ENCODE assay signal across 1 cellular context in genomic region chr11:97963528-97964331, GRCh38.
TF ChIP-seq lines count a peak whose summit lies in the region.

No MANE protein-coding gene starts in this region.

TF ChIP-seq in K562, 482 proteins besides CTCF, POLR2A, EP300 and RAD21 (continued from another document and continues in another):
- TF ChIP-seq AFF4 (CRISPR knock-in tag; IDR thresholded peaks at IDR 0.05) (0 out of 2 replicates have a peak, but pooled peaks have one; percentile 38), RNF2 (IDR thresholded peaks at IDR 0.05) (peak; percentile 97), CGGBP1 (CRISPR knock-in tag; IDR thresholded peaks at IDR 0.05) (peak; percentile 95), MXD1 (CRISPR knock-in tag; IDR thresholded peaks at IDR 0.05; ENCODE audit: borderline replicate concordance, poor library complexity, severe bottlenecking) (peak; percentile 98), USF1 (CRISPR knock-in tag; IDR thresholded peaks at IDR 0.05) (no peak), FOXK1 (CRISPR knock-in tag; IDR thresholded peaks at IDR 0.05; ENCODE audit: borderline replicate concordance) (no peak), NR4A1 (CRISPR knock-in tag; IDR thresholded peaks at IDR 0.05) (peak; percentile 100), NR4A1 (tag; IDR thresholded peaks at IDR 0.05) (peak; percentile 100), CREB3 (tag; conservative IDR thresholded peaks at IDR 0.05; ENCODE audit: low read depth) (peak; percentile 99), POLR2G (IDR thresholded peaks at IDR 0.05; ENCODE audit: low read depth, low read length) (no peak), ZKSCAN3 (CRISPR knock-in tag; IDR thresholded peaks at IDR 0.05) (peak; percentile 85; the same call in 1 of the 2 replicates), ZKSCAN1 (IDR thresholded peaks at IDR 0.05; ENCODE audit: low read depth, low read length) (peak; percentile 75; the same call in 1 of the 2 replicates), ILF3 (IDR thresholded peaks at IDR 0.05; ENCODE audit: borderline replicate concordance) (no peak), NR2F6 (CRISPR knock-in tag; IDR thresholded peaks at IDR 0.05) (peak; percentile 94), ZFP30 (CRISPR knock-in tag; IDR thresholded peaks at IDR 0.05; ENCODE audit: borderline replicate concordance) (peak; percentile 72; the same call in 1 of the 2 replicates), KDM2B (CRISPR knock-in tag; IDR thresholded peaks at IDR 0.05) (peak; percentile 99), HMBOX1 (IDR thresholded peaks at IDR 0.05) (peak; percentile 30; the same call in 1 of the 2 replicates), BRD4 (IDR thresholded peaks at IDR 0.05) (no peak), BCL6 (CRISPR knock-in tag; IDR thresholded peaks at IDR 0.05) (peak; percentile 98), BMI1 (IDR thresholded peaks at IDR 0.05; ENCODE audit: low read length) (no peak), ETV1 (tag; conservative IDR thresholded peaks at IDR 0.05; ENCODE audit: low read depth) (peak; percentile 77), NONO (IDR thresholded peaks at IDR 0.05; ENCODE audit: low read depth in 2 of 2, low read length in 1 of 2) (peak in 1 of 2 experiments; percentile 73; a peak in 1 of 4 replicates), ZNF551 (CRISPR knock-in tag; IDR thresholded peaks at IDR 0.05) (peak; percentile 89), SRF (CRISPR knock-in tag; IDR thresholded peaks at IDR 0.05) (peak in 1 of 2 experiments; percentile 89; a peak in 3 of 4 replicates), ZEB2 (IDR thresholded peaks at IDR 0.05) (peak; percentile 70; the same call in 1 of the 2 replicates), MTA1 (IDR thresholded peaks at IDR 0.05; ENCODE audit: borderline replicate concordance) (no peak; the same call in 1 of the 2 replicates), ZNF655 (CRISPR knock-in tag; IDR thresholded peaks at IDR 0.05) (peak; percentile 73; the same call in 1 of the 2 replicates), CC2D1A (IDR thresholded peaks at IDR 0.05) (peak; percentile 95; the same call in 1 of the 2 replicates), TEAD4 (IDR thresholded peaks at IDR 0.05; ENCODE audit: low read length) (peak; percentile 95), TEAD4 (CRISPR knock-in tag; IDR thresholded peaks at IDR 0.05; ENCODE audit: borderline replicate concordance) (no peak), REST (CRISPR knock-in tag; IDR thresholded peaks at IDR 0.05; ENCODE audit: low read depth) (peak; percentile 89), NCOA6 (IDR thresholded peaks at IDR 0.05) (peak; percentile 66), ZNF140 (CRISPR knock-in tag; IDR thresholded peaks at IDR 0.05) (peak; percentile 97), TGIF2 (CRISPR knock-in tag; IDR thresholded peaks at IDR 0.05) (no peak), ZBTB11 (CRISPR knock-in tag; IDR thresholded peaks at IDR 0.05) (peak in 1 of 3 experiments; percentile 95; a peak in 2 of 6 replicates), SRSF9 (IDR thresholded peaks at IDR 0.05; ENCODE audit: borderline replicate concordance, low read depth, low read length) (no peak), ELF4 (CRISPR knock-in tag; IDR thresholded peaks at IDR 0.05) (peak; percentile 100), LCOR (CRISPR knock-in tag; IDR thresholded peaks at IDR 0.05) (no peak; the same call in 1 of the 2 replicates), ZBTB26 (CRISPR knock-in tag; IDR thresholded peaks at IDR 0.05) (peak; percentile 97)
